ENCODE assay signal across 8 cellular contexts in genomic region chr14:67674480-67675218, GRCh38. TPM values are rescaled to one million over a fixed set of nuclear protein-coding genes. Genes with fewer than 3 reads are reported as not detected.
DNase-seq lines count a peak whose midpoint lies in the region; ATAC-seq, FAIRE-seq and TF ChIP-seq lines count a peak whose summit lies in the region.

TSS of gene VTI1B (minus strand) at chr14:67674632. CDS start at chr14:67674489, 143 bp downstream.

- CTCF ChIA-PET in AG04449 (lab: Yijun Ruan, JAX): interaction anchor here (0.6 to 16.3 kb wide), 12 partner anchors 9 to 91 kb away, joined by 3 to 269 read pairs (median 8); partner anchors contain the start of genes ARG2 and RDH12

- H3K4me3 ChIP-seq in AG04449 (ENCODE audit: low read depth, low read length) (peak within 1 kb of the TSS; percentile 78), WERI-Rb-1 (ENCODE audit: low read depth, low read length) (peak within 1 kb of the TSS; percentile 89), small intestine (ENCODE audit: low read depth in 1 of 2, low read length in 2 of 2) (peak within 1 kb of the TSS; percentile 90 to 96)

- WGBS in small intestine, 3 donors: 1% methylated on average over 70 to 87 of the region's 87 CpGs

- FAIRE-seq in small intestine (lab: Jason Lieb, UNC): no peak

- DNase-seq in AG04449 (ENCODE audit: low read depth, low spot score) (no peak), NCI-H2171 treated with DMSO at 0.1 percent for 48 hours (lab: John Stamatoyannopoulos, UW) (peak; percentile 84), WERI-Rb-1 (peak; percentile 81), T47D (ENCODE audit: low read depth in 1 of 2, low spot score in 1 of 2) (peak; percentile 80 to 86), iPS-NIHi11 (ENCODE audit: low spot score) (peak; percentile 91), small intestine (peak; percentile 75)

- H3K27ac ChIP-seq in WERI-Rb-1 (peak within 1 kb of the TSS; percentile 100), small intestine (ENCODE audit: low read depth in 1 of 2, low read length in 1 of 2) (peak within 1 kb of the TSS; percentile 82 to 95)

- H3K36me3 ChIP-seq in WERI-Rb-1 (peaks cover 20% of the 10 kb centered on the region), small intestine (ENCODE audit: control insufficient read depth in 2 of 2, insufficient read depth in 2 of 2, low read length in 2 of 2) (peaks cover 2% of the 10 kb centered on the region in 2 donors)

- POLR2A ChIA-PET in AG04449 (lab: Yijun Ruan, JAX): interaction anchor here (0.7 to 1.4 kb wide), 4 partner anchors 21 to 288 kb away, joined by 3 to 5 read pairs (median 4); partner anchors contain the start of genes PIGH and RDH11

- H3K9me3 ChIP-seq in WERI-Rb-1 (ENCODE audit: severe bottlenecking) (no peaks in the 10 kb centered on the region), small intestine (ENCODE audit: control insufficient read depth, low read depth) (no peaks in the 10 kb centered on the region)

- no peak for TF ChIP-seq CTCF in AG04449 (IDR thresholded peaks at IDR 0.05; ENCODE audit: insufficient read depth, low read length, missing control alignments)
- TF ChIP-seq CTCF in WERI-Rb-1 (IDR thresholded peaks at IDR 0.05; ENCODE audit: low read depth, low read length): peak; percentile 36; the same call in 1 of the 2 replicates

- H3K27me3 ChIP-seq in WERI-Rb-1 (ENCODE audit: insufficient read depth, low read depth, severe bottlenecking): no peaks in the 10 kb centered on the region
- H3K27me3 ChIP-seq in small intestine (ENCODE audit: control insufficient read depth in 2 of 2, insufficient read depth in 2 of 2, low read length in 2 of 2): no peaks in the 10 kb centered on the region

- ATAC-seq in GM18870 (IDR thresholded peaks at IDR 0.05; ENCODE audit: unreplicated experiment) (peak; percentile 70), HG03103 (IDR thresholded peaks at IDR 0.05; ENCODE audit: low read depth, unreplicated experiment) (peak; percentile 88)

- peaks cover 0 to 3% of the 10 kb centered on the region in 2 donors for H3K4me1 ChIP-seq in small intestine (ENCODE audit: control insufficient read depth in 2 of 2, insufficient read depth in 1 of 2, low read depth in 1 of 2, low read length in 1 of 2)

- in situ Hi-C loops in T47D (cut with HindIII; ENCODE audit: low pct_unique_long_range_greater_than_20kb, low sequenced_read_pairs): no loop called here

RNA-seq across cellular contexts. Expression of gene VTI1B, which starts in this region (rescaled TPM):
- 10 to 100 TPM; 58.4 to 94.6 (median 80.8) TPM for polyA plus RNA-seq in small intestine
